ENCODE assay signal across 22 cellular contexts in genomic region chr4:53064609-53065008, GRCh38.
DNase-seq lines count a peak whose midpoint lies in the region; ATAC-seq, FAIRE-seq and TF ChIP-seq lines count a peak whose summit lies in the region.
"Had no signal": no experiment of that assay in that cellular context is flagged by ENCODE, and none has a peak within 500 bp of the region (broad histone marks: within the 10 kb centered on the region; RNA-seq: fewer than 3 reads in every experiment).

No MANE protein-coding gene starts in this region.

- no peaks in the 10 kb centered on the region for H3K27me3 ChIP-seq in Karpas-422 (ENCODE audit: low read length)
- no peaks in the 10 kb centered on the region for H3K27me3 ChIP-seq in transverse colon
- H3K27me3 ChIP-seq: BLaER1 treated with 17β-estradiol and CSF1 and Interleukin-3, amounts not matched to agents 10 nM and 100 nM had no signal

- no peak overlapping the region for H2AFZ ChIP-seq in Karpas-422 (ENCODE audit: low read length)

- 0 to 26% methylated on average over 1 of the region's 1 CpG for WGBS in transverse colon (ENCODE audit: low coverage in 1 of 2), 2 donors

- no peaks in the 10 kb centered on the region for H3K4me1 Mint-ChIP-seq in activated CD8-positive, alpha-beta T cell treated with anti-CD3 and anti-CD28 coated beads, Interleukin-2, amount 10 ng/mL, durations not matched to agents 7 days and 5 days (ENCODE audit: low read depth)
- H3K4me1 Mint-ChIP-seq: B cell had no signal

- POLR2A ChIA-PET in activated CD8-positive, alpha-beta T cell treated with anti-CD3 and anti-CD28 coated beads, Interleukin-2, amount 10 ng/mL, durations not matched to agents 7 days and 5 days (lab: Charles Lee) = no interaction called here

- ATAC-seq in mucosa of descending colon (peak; percentile 61), HG02588 (IDR thresholded peaks at IDR 0.05; ENCODE audit: unreplicated experiment) (no peak)
- no peak for ATAC-seq in activated CD8-positive, alpha-beta T cell treated with anti-CD3 and anti-CD28 coated beads, Interleukin-2, amount 10 ng/mL, durations not matched to agents 7 days and 5 days
- ATAC-seq: A549; CD8-positive, alpha-beta T cell had no signal

- DNase-seq in Karpas-422 (peak; percentile 25), mucosa of descending colon (no peak), transverse colon (no peak), OCI-M2 (lab: John Stamatoyannopoulos, UW; ENCODE audit: unreplicated experiment) (no peak)
- DNase-seq in activated CD8-positive, alpha-beta T cell treated with anti-CD3 and anti-CD28 coated beads, Interleukin-2, amount 10 ng/mL, durations not matched to agents 7 days and 5 days = no peak
- DNase-seq: AML-193; Caco-2; Calu3; CD4-positive, alpha-beta T cell; CD8-positive, alpha-beta T cell; DMS79 treated with DMSO at 0.1 percent for 48 hours; GF-D8 had no signal

- H4K20me1 ChIP-seq in Karpas-422 (ENCODE audit: insufficient read depth, low read depth, low read length) = no peaks in the 10 kb centered on the region
- H4K20me1 ChIP-seq: BLaER1 treated with 17β-estradiol and CSF1 and Interleukin-3, amounts not matched to agents 10 nM and 100 nM had no signal

- CTCF ChIA-PET in activated CD8-positive, alpha-beta T cell treated with anti-CD3 and anti-CD28 coated beads, Interleukin-2, amount 10 ng/mL, durations not matched to agents 7 days and 5 days (lab: Charles Lee) = interaction anchor here (0.9 kb wide), 1 partner anchor 179 kb away, joined by 3 read pairs; no protein-coding TSS in a partner anchor

- H3K27me3 Mint-ChIP-seq in activated CD8-positive, alpha-beta T cell treated with anti-CD3 and anti-CD28 coated beads, Interleukin-2, amount 10 ng/mL, durations not matched to agents 7 days and 5 days (ENCODE audit: low read depth) = no peaks in the 10 kb centered on the region
- H3K27me3 Mint-ChIP-seq: B cell; CD4-positive, alpha-beta T cell had no signal

- FAIRE-seq in islet of Langerhans (lab: Jason Lieb, UNC) = peak; percentile 5
- FAIRE-seq: A549, D721Med, G401.6, GM12891 had no signal

- no peak overlapping the region for H3K4me2 ChIP-seq in Karpas-422 (ENCODE audit: low read depth, low read length, poor library complexity, severe bottlenecking)
- H3K4me2 ChIP-seq: A549; BLaER1 treated with 17β-estradiol and CSF1 and Interleukin-3, amounts not matched to agents 10 nM and 100 nM had no signal

- H3K4me3 ChIP-seq in Karpas-422 (ENCODE audit: low read length) (no peak overlapping the region), mucosa of descending colon (no peak overlapping the region), transverse colon (no peak overlapping the region)
- H3K4me3 ChIP-seq: A549; BLaER1 treated with 17β-estradiol and CSF1 and Interleukin-3, amounts not matched to agents 10 nM and 100 nM had no signal

- TF ChIP-seq POLR2A in transverse colon (IDR thresholded peaks at IDR 0.05) = no peak

- TF ChIP-seq CTCF in mucosa of descending colon (IDR thresholded peaks at IDR 0.05) (no peak), transverse colon (IDR thresholded peaks at IDR 0.05) (no peak)

- H3K9ac ChIP-seq in Karpas-422 (ENCODE audit: low read length) = no peak overlapping the region
- H3K9ac ChIP-seq: BLaER1 treated with 17β-estradiol and CSF1 and Interleukin-3, amounts not matched to agents 10 nM and 100 nM had no signal

- no peak overlapping the region for H3K27ac ChIP-seq in Karpas-422 (ENCODE audit: low read length)
- H3K27ac ChIP-seq in transverse colon = peak overlapping the region; percentile 50 to 67 (median 63)
- H3K27ac ChIP-seq: 22Rv1; A549; BLaER1 treated with 17β-estradiol and CSF1 and Interleukin-3, amounts not matched to agents 10 nM and 100 nM; C4-2B had no signal

- H3K4me3 Mint-ChIP-seq in activated CD8-positive, alpha-beta T cell treated with anti-CD3 and anti-CD28 coated beads, Interleukin-2, amount 10 ng/mL, durations not matched to agents 7 days and 5 days = no peak overlapping the region
- H3K4me3 Mint-ChIP-seq: B cell; CD4-positive, alpha-beta T cell; CD8-positive, alpha-beta T cell had no signal

- no peaks in the 10 kb centered on the region for H3K9me2 ChIP-seq in Karpas-422 (replicated peaks; ENCODE audit: insufficient read depth, low read length)

- no peaks in the 10 kb centered on the region for H3K9me3 ChIP-seq in Karpas-422 (ENCODE audit: low read length)
- no peaks in the 10 kb centered on the region for H3K9me3 ChIP-seq in mucosa of descending colon
- H3K9me3 ChIP-seq in transverse colon = peaks cover 0 to 5% of the 10 kb centered on the region in 2 donors
- H3K9me3 ChIP-seq: Caco-2 had no signal

- in situ Hi-C loops in transverse colon (cut with MboI; ENCODE audit: low pct_ligation_motif_present in 1 of 4, low pct_unique_long_range_greater_than_20kb in 1 of 4, low sequenced_read_pairs in 3 of 4) = no loop called here

- H3K36me3 ChIP-seq in Karpas-422 (ENCODE audit: insufficient read depth, low read length) (no peaks in the 10 kb centered on the region), mucosa of descending colon (ENCODE audit: low read depth) (no peaks in the 10 kb centered on the region), transverse colon (no peaks in the 10 kb centered on the region)

- H3K9me3 Mint-ChIP-seq in activated CD8-positive, alpha-beta T cell treated with anti-CD3 and anti-CD28 coated beads, Interleukin-2, amount 10 ng/mL, durations not matched to agents 7 days and 5 days (ENCODE audit: insufficient read depth) = peaks cover 10% of the 10 kb centered on the region
- H3K9me3 Mint-ChIP-seq: CD4-positive, alpha-beta T cell; CD8-positive, alpha-beta T cell had no signal

- no peaks in the 10 kb centered on the region for H3K79me2 ChIP-seq in Karpas-422 (ENCODE audit: low read length)

- intact Hi-C loops in mucosa of descending colon (cut with DNase I, micrococcal nuclease) = no loop called here
- intact Hi-C loops in transverse colon (cut with DNase I; ENCODE audit: low total_unique reads) = no loop called here

- no peak for TF ChIP-seq EP300 in transverse colon (IDR thresholded peaks at IDR 0.05; ENCODE audit: low read depth)

- H3K4me1 ChIP-seq in Karpas-422 (ENCODE audit: low read length) = peaks cover 12% of the 10 kb centered on the region
- peaks cover 5% of the 10 kb centered on the region for H3K4me1 ChIP-seq in mucosa of descending colon (ENCODE audit: low read depth)
- H3K4me1 ChIP-seq in transverse colon = peaks cover 0 to 35% (median 11%) of the 10 kb centered on the region in 4 donors
- H3K4me1 ChIP-seq: A549; BLaER1 treated with 17β-estradiol and CSF1 and Interleukin-3, amounts not matched to agents 10 nM and 100 nM; Caco-2 had no signal

- H3K36me3 Mint-ChIP-seq in activated CD8-positive, alpha-beta T cell treated with anti-CD3 and anti-CD28 coated beads, Interleukin-2, amount 10 ng/mL, durations not matched to agents 7 days and 5 days (ENCODE audit: low read depth) = peaks cover 11% of the 10 kb centered on the region

- H3K27ac Mint-ChIP-seq in activated CD8-positive, alpha-beta T cell treated with anti-CD3 and anti-CD28 coated beads, Interleukin-2, amount 10 ng/mL, durations not matched to agents 7 days and 5 days = no peak overlapping the region
- H3K27ac Mint-ChIP-seq: B cell; CD4-positive, alpha-beta T cell; CD8-positive, alpha-beta T cell had no signal
